Comparison of ENCODE assay signal across 20 cellular contexts in the genomic region with DNA sequence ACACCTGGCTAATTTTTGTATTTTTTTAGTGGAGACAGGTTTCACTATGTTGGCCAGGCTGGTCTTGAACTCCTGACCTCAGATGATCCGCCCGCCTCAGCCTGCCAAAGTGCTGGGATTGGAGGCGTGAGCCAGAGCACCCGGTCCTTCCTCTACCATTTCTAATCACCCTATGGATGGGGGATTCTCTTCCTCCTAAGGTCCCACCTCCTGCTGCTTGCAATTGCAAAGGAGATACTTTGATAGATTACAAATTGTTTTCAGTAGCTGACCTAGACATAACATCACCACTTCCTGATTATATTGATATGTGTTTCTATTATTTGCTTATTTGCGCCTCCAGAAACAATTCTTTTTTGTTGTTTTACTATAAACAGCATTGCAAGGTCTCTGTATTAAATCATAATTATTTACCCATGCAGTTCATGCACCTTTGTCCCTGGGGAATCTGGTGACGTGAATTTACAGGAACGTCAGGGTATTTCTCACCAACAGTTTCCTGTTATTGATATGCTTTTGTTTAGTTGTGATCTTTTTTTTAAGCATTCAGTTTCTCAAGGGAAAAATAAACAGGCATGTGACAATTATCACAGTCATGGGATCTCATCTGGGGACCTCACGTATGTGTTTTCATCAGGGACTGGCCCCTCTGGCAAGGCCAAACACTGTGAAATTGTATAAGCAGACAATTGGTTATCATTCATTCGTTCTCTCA. TPM values are rescaled to one million over a fixed set of nuclear protein-coding genes. Genes with fewer than 3 reads are reported as not detected.
"Had no signal": no experiment of that assay in that cellular context is flagged by ENCODE, and none has a peak within 500 bp of the region (broad histone marks: within the 10 kb centered on the region; RNA-seq: fewer than 3 reads in every experiment).

No MANE protein-coding gene starts in this region.

- H3K4me1 ChIP-seq: lower lobe of right lung, parathyroid adenoma, tibial artery, uterus had no signal

- DNase-seq: activated CD4-positive, alpha-beta T cell treated with anti-CD3 and anti-CD28 coated beads for 48 hours; activated CD8-positive, alpha-beta memory T cell treated with anti-CD3 and anti-CD28 coated beads, Interleukin-2, amount 50 U/mL, for 4 hours; activated CD8-positive, alpha-beta T cell treated with anti-CD3 and anti-CD28 coated beads, Interleukin-2, amount 10 ng/mL, durations not matched to agents 7 days and 5 days; activated gamma-delta T cell; activated T-cell treated with anti-CD3 and anti-CD28 coated beads, Interleukin-2, amount 50 U/mL, for 72 hours; central memory CD4-positive, alpha-beta T cell; cortex of kidney; effector memory CD4-positive, alpha-beta T cell; left colon; lower lobe of right lung; natural killer cell; stimulated activated CD4-positive, alpha-beta T cell treated with anti-CD3 and anti-CD28 coated beads, Interleukin-4, amount 100 ng/mL, for 24 hours; stimulated activated naive CD4-positive, alpha-beta T cell; tibial artery; uterus had no signal

- ATAC-seq: activated CD8-positive, alpha-beta T cell treated with anti-CD3 and anti-CD28 coated beads, Interleukin-2, amount 10 ng/mL, durations not matched to agents 7 days and 5 days; activated naive CD4-positive, alpha-beta T cell treated with anti-CD3 and anti-CD28 coated beads, Interleukin-2, amount 50 U/mL, for 72 hours; activated T-cell treated with anti-CD3 and anti-CD28 coated beads, Interleukin-2, amount 50 U/mL, for 72 hours; left colon; lower lobe of right lung; natural killer cell; WTC11 had no signal

- H3K9me3 ChIP-seq: lower lobe of right lung, neutrophil, tibial artery, uterus had no signal

- H3K36me3 ChIP-seq: lower lobe of right lung, neutrophil, tibial artery, uterus had no signal

- H3K4me3 ChIP-seq: lower lobe of right lung, tibial artery, uterus had no signal

RNA-seq across cellular contexts. Expression of a gene that starts 43.2 kb away (rescaled TPM):
- total RNA-seq: activated CD8-positive, alpha-beta T cell treated with anti-CD3 and anti-CD28 coated beads, Interleukin-2, amount 10 ng/mL, durations not matched to agents 7 days and 5 days; activated naive CD4-positive, alpha-beta T cell treated with anti-CD3 and anti-CD28 coated beads, Interleukin-2, amount 50 U/mL, for 72 hours; left colon; subcutaneous adipose tissue; WTC11 had no signal
